In the genomic region with DNA sequence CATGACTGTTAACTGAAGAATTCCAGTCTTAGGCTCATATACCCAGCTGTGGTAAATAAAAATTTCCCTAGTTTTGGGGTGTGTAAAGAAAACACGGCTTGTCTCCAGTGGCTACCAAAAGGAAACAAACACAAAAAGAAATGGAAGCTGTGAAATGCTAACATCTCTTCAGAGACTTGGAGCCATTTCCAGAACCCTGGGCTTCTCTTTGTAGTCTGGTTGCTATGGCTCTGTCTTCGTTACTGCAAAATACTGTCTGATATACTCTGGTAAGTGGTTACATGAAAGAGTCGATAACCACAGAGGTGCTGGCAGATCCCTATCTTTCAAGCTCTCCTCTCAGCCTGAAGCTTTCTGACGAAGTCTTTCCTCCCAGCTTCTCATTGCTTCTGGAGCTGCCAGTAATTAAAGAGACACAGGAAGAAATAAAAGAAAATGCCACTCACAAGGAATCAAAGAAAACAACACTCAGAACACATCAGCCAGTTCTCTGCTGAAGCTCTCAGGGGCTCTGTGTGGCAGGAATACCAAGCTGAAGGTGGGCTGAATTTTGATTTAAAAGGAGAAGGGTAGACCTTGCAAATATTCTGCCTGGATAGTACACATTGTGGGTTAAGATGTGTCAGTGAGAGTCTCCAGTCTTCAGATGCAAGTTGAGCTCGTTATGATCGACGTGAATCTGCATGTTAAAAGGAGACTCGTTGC, we compare ENCODE assay signal across 9 cellular contexts.
A peak's percentile ranks its signal among the peaks of the same experiment; 100 is the strongest.
DNase-seq lines count a peak whose midpoint lies in the region; TF ChIP-seq lines count a peak whose summit lies in the region.
"Had no signal": no experiment of that assay in that cellular context is flagged by ENCODE, and none has a peak within 500 bp of the region (broad histone marks: within the 10 kb centered on the region; RNA-seq: fewer than 3 reads in every experiment).

No MANE protein-coding gene starts in this region.

- H3K36me3 ChIP-seq in HUES48 (ENCODE audit: control insufficient read depth, insufficient read depth, low read length) (no peaks in the 10 kb centered on the region), skeletal muscle tissue (ENCODE audit: control insufficient read depth in 3 of 3, insufficient read depth in 3 of 3, low read length in 3 of 3) (no peaks in the 10 kb centered on the region)

- CTCF ChIA-PET in activated CD4-positive, alpha-beta T cell treated with anti-CD3 and anti-CD28 coated beads, Interleukin-2, amount 10 ng/mL, durations not matched to agents 7 days and 5 days (lab: Charles Lee) = interaction anchor here (0.7 kb wide), 1 partner anchor 56 kb away, joined by 3 read pairs; no protein-coding TSS in a partner anchor

- H3K27ac ChIP-seq in HUES48 (ENCODE audit: low read depth, low read length) = no peak overlapping the region
- H3K27ac ChIP-seq in skeletal muscle tissue (ENCODE audit: low read depth, low read length) = peak overlapping the region; percentile 58

- TF ChIP-seq CTCF in fibroblast of mammary gland (conservative IDR thresholded peaks at IDR 0.05; ENCODE audit: control insufficient read depth, insufficient read depth, low read depth, low read length) = no peak

- H3K27me3 ChIP-seq in HUES48 (ENCODE audit: control insufficient read depth, insufficient read depth, low read length) = no peaks in the 10 kb centered on the region; the same call in 1 of the 2 replicates
- H3K27me3 ChIP-seq in skeletal muscle tissue (ENCODE audit: control insufficient read depth in 3 of 3, insufficient read depth in 3 of 3, low read length in 3 of 3) = no peaks in the 10 kb centered on the region

- no peak overlapping the region for H3K27ac Mint-ChIP-seq in activated CD4-positive, alpha-beta T cell treated with anti-CD3 and anti-CD28 coated beads, Interleukin-2, amount 10 ng/mL, durations not matched to agents 7 days and 5 days

- H3K4me1 Mint-ChIP-seq in activated CD4-positive, alpha-beta T cell treated with anti-CD3 and anti-CD28 coated beads, Interleukin-2, amount 10 ng/mL, durations not matched to agents 7 days and 5 days = peaks cover 15% of the 10 kb centered on the region

- peak; percentile 53 for DNase-seq in activated CD4-positive, alpha-beta T cell treated with anti-CD3 and anti-CD28 coated beads, Interleukin-2, amount 10 ng/mL, durations not matched to agents 7 days and 5 days
- DNase-seq in fibroblast of mammary gland (ENCODE audit: low read depth) (peak; percentile 25), NCI-H128 (lab: John Stamatoyannopoulos, UW; ENCODE audit: unreplicated experiment) (no peak), middle frontal gyrus (ENCODE audit: extremely low spot score, low spot score) (no peak), NCI-H2171 treated with DMSO at 0.1 percent for 48 hours (lab: John Stamatoyannopoulos, UW) (no peak)
- DNase-seq: cerebellar nuclear complex, naive B cell had no signal

- peaks cover 30% of the 10 kb centered on the region for H3K9me3 Mint-ChIP-seq in activated CD4-positive, alpha-beta T cell treated with anti-CD3 and anti-CD28 coated beads, Interleukin-2, amount 10 ng/mL, durations not matched to agents 7 days and 5 days

- peaks cover 10% of the 10 kb centered on the region for H3K36me3 Mint-ChIP-seq in activated CD4-positive, alpha-beta T cell treated with anti-CD3 and anti-CD28 coated beads, Interleukin-2, amount 10 ng/mL, durations not matched to agents 7 days and 5 days (ENCODE audit: low read depth)

- H3K9ac ChIP-seq in HUES48 (ENCODE audit: low read depth, low read length) = peak overlapping the region; percentile 22; the same call in 1 of the 2 replicates
- peak overlapping the region in 1 of 3 donors; percentile 57 for H3K9ac ChIP-seq in skeletal muscle tissue (ENCODE audit: low read depth in 1 of 3, low read length in 3 of 3)

- POLR2A ChIA-PET in activated CD4-positive, alpha-beta T cell treated with anti-CD3 and anti-CD28 coated beads, Interleukin-2, amount 10 ng/mL, durations not matched to agents 7 days and 5 days (lab: Charles Lee) = no interaction called here

- H3K9me3 ChIP-seq in HUES48 (ENCODE audit: control insufficient read depth, insufficient read depth, low read length) (peaks cover 39% of the 10 kb centered on the region), skeletal muscle tissue (ENCODE audit: control insufficient read depth in 3 of 3, low read length in 3 of 3) (peaks cover 0 to 6% (median 0%) of the 10 kb centered on the region in 3 donors)

- peak overlapping the region; percentile 20; the same call in 1 of the 2 replicates for H3K4me3 ChIP-seq in HUES48 (ENCODE audit: low read depth, low read length)
- H3K4me3 ChIP-seq in fibroblast of mammary gland (ENCODE audit: control insufficient read depth, low read depth, low read length) = no peak overlapping the region
- peak overlapping the region in 1 of 3 donors; percentile 43 for H3K4me3 ChIP-seq in skeletal muscle tissue (ENCODE audit: low read length in 3 of 3)

- H3K4me1 ChIP-seq in HUES48 (ENCODE audit: control insufficient read depth, insufficient read depth, low read length) = peaks cover 12% of the 10 kb centered on the region
- no peaks in the 10 kb centered on the region for H3K4me1 ChIP-seq in skeletal muscle tissue (ENCODE audit: control insufficient read depth in 3 of 3, insufficient read depth in 3 of 3, low read length in 3 of 3)

- no peak overlapping the region for H3K4me3 Mint-ChIP-seq in activated CD4-positive, alpha-beta T cell treated with anti-CD3 and anti-CD28 coated beads, Interleukin-2, amount 10 ng/mL, durations not matched to agents 7 days and 5 days

- H3K27me3 Mint-ChIP-seq in activated CD4-positive, alpha-beta T cell treated with anti-CD3 and anti-CD28 coated beads, Interleukin-2, amount 10 ng/mL, durations not matched to agents 7 days and 5 days = no peaks in the 10 kb centered on the region

Comparison
In these comparisons a context has a peak if more than half of its experiments do, and no peak if none do; other contexts are left out.
1. DNase-seq: peak in activated CD4-positive, alpha-beta T cell treated with anti-CD3 and anti-CD28 coated beads, Interleukin-2, amount 10 ng/mL, durations not matched to agents 7 days and 5 days (single experiment) and fibroblast of mammary gland (single experiment); none in NCI-H128 (single experiment), middle frontal gyrus (single experiment) and NCI-H2171 treated with DMSO at 0.1 percent for 48 hours (single experiment).